12 cellular contexts compared by ENCODE assay signal in the genomic region with DNA sequence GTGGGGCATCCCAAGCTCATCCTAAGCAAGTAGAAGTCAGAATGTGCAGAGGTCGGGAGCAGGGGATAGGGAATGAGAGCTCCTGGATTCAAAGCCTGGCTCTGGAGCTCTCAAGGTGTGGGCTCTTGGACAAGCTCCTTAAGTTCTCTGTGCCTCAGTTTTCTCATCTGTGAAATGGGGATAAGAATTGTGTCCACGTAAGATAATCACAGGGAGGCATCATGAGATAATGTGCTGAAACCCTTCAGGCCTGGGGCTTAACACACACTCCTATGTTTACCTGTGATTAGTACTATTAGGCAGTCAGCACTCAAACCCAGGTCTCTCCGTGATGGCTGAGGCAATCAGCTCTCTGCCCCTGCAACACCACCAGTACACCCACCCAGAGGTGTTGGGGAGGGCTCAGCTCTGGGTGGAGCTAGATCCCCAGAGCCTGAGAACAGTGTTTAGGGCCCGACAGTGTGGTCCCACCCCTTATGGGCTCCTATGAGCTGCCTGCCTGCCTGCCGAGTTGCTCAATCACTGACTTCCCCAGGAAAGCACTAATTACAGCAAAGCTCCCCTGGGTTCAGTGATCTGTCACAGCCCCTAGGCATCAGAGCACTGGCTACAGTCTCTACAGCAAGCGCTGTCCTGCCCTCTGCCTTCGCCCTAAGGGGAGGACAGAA. TPM values are rescaled to one million over a fixed set of nuclear protein-coding genes. Genes with fewer than 3 reads are reported as not detected.
DNase-seq lines count a peak whose midpoint lies in the region; ATAC-seq, FAIRE-seq and TF ChIP-seq lines count a peak whose summit lies in the region.
"Had no signal": no experiment of that assay in that cellular context is flagged by ENCODE, and none has a peak within 500 bp of the region (broad histone marks: within the 10 kb centered on the region; RNA-seq: fewer than 3 reads in every experiment).

No MANE protein-coding gene starts in this region.

- ATAC-seq in HG03342 (IDR thresholded peaks at IDR 0.05; ENCODE audit: unreplicated experiment) = no peak
- no peak for ATAC-seq in HG02642 (IDR thresholded peaks at IDR 0.05; ENCODE audit: poor library complexity, unreplicated experiment)

- DNase-seq in HuH-7.5 (ENCODE audit: low spot score) (peak; percentile 90), SK-MEL-5 (ENCODE audit: low read depth, low spot score) (peak; percentile 43), fibroblast of the conjunctiva (ENCODE audit: low read depth) (peak; percentile 28), retinal pigment epithelial cell (ENCODE audit: low read depth) (peak; percentile 18), GM19239 (ENCODE audit: insufficient read length, low spot score) (no peak)
- no peak for DNase-seq in activated T-cell treated with anti-CD3 and anti-CD28 coated beads, Interleukin-2, amount 50 U/mL, for 24 hours
- DNase-seq: activated CD4-positive, alpha-beta T cell treated with anti-CD3 and anti-CD28 coated beads, Interleukin-2, amount 50 U/mL, for 48 hours; activated naive CD8-positive, alpha-beta T cell treated with anti-CD3 and anti-CD28 coated beads, Interleukin-2, amount 10 ng/mL, durations not matched to agents 7 days and 5 days; NCI-H2081 treated with DMSO at 0.1 percent for 48 hours; stimulated activated CD4-positive, alpha-beta T cell treated with anti-CD3 and anti-CD28 coated beads, Interleukin-15, amount 100 ng/mL, for 24 hours had no signal

- in situ Hi-C loops in SK-MEL-5 (cut with HindIII; ENCODE audit: low pct_unique_long_range_greater_than_20kb, low sequenced_read_pairs) = no loop called here

- no peak overlapping the region for H3K4me3 ChIP-seq in retinal pigment epithelial cell (ENCODE audit: low read length)

- no peak overlapping the region for H3K4me3 Mint-ChIP-seq in activated T-cell treated with anti-CD3 and anti-CD28 coated beads, Interleukin-2, amount 50 U/mL, for 24 hours
- H3K4me3 Mint-ChIP-seq: activated naive CD8-positive, alpha-beta T cell treated with anti-CD3 and anti-CD28 coated beads, Interleukin-2, amount 10 ng/mL, durations not matched to agents 7 days and 5 days had no signal

- no peak for FAIRE-seq in GM19239 (lab: Jason Lieb, UNC)

- H3K36me3 Mint-ChIP-seq in activated T-cell treated with anti-CD3 and anti-CD28 coated beads, Interleukin-2, amount 50 U/mL, for 24 hours (ENCODE audit: low read depth) = no peaks in the 10 kb centered on the region
- H3K36me3 Mint-ChIP-seq: activated naive CD8-positive, alpha-beta T cell treated with anti-CD3 and anti-CD28 coated beads, Interleukin-2, amount 10 ng/mL, durations not matched to agents 7 days and 5 days had no signal

- H3K27me3 Mint-ChIP-seq in activated T-cell treated with anti-CD3 and anti-CD28 coated beads, Interleukin-2, amount 50 U/mL, for 24 hours = peaks cover 58% of the 10 kb centered on the region

- H3K9me3 Mint-ChIP-seq in activated T-cell treated with anti-CD3 and anti-CD28 coated beads, Interleukin-2, amount 50 U/mL, for 24 hours = no peaks in the 10 kb centered on the region
- H3K9me3 Mint-ChIP-seq: activated naive CD8-positive, alpha-beta T cell treated with anti-CD3 and anti-CD28 coated beads, Interleukin-2, amount 10 ng/mL, durations not matched to agents 7 days and 5 days had no signal

- no peaks in the 10 kb centered on the region for H3K4me1 Mint-ChIP-seq in activated T-cell treated with anti-CD3 and anti-CD28 coated beads, Interleukin-2, amount 50 U/mL, for 24 hours (ENCODE audit: low read depth)

- H3K27ac Mint-ChIP-seq in activated T-cell treated with anti-CD3 and anti-CD28 coated beads, Interleukin-2, amount 50 U/mL, for 24 hours = no peak overlapping the region
- H3K27ac Mint-ChIP-seq: activated naive CD8-positive, alpha-beta T cell treated with anti-CD3 and anti-CD28 coated beads, Interleukin-2, amount 10 ng/mL, durations not matched to agents 7 days and 5 days had no signal

- TF ChIP-seq CTCF in retinal pigment epithelial cell (conservative IDR thresholded peaks at IDR 0.05; ENCODE audit: low read depth, low read length) = no peak

RNA-seq across cellular contexts. Expression of gene SIRPA, which starts 6.3 kb away (rescaled TPM):
- total RNA-seq in SK-MEL-5 (2014; rRNA removed; shearing (Covaris generic)) = 67.8 and 74.7 TPM in 2 replicates
- 274 and 332 TPM in 2 replicates for polyA plus RNA-seq in SK-MEL-5 (2015; cell fraction: cytosol; rRNA removed)
- polyA plus RNA-seq in SK-MEL-5 (2015; cell fraction: nucleus; rRNA removed) = 102 and 109 TPM in 2 replicates

Comparison
In these comparisons a context has a peak if more than half of its experiments do, and no peak if none do; other contexts are left out.
1. DNase-seq: peak in HuH-7.5 (single experiment), SK-MEL-5 (single experiment), fibroblast of the conjunctiva (single experiment) and retinal pigment epithelial cell (single experiment); none in GM19239 (single experiment) and activated T-cell treated with anti-CD3 and anti-CD28 coated beads, Interleukin-2, amount 50 U/mL, for 24 hours (single experiment).